19 cellular contexts compared by ENCODE assay signal in genomic region chr1:234748066-234748465, GRCh38.
DNase-seq lines count a peak whose midpoint lies in the region; ATAC-seq and TF ChIP-seq lines count a peak whose summit lies in the region.
"Had no signal": no experiment of that assay in that cellular context is flagged by ENCODE, and none has a peak within 500 bp of the region (broad histone marks: within the 10 kb centered on the region; RNA-seq: fewer than 3 reads in every experiment).

No MANE protein-coding gene starts in this region.

- DNase-seq in left ventricle myocardium superior: no peak
- no peak for DNase-seq in right cardiac atrium
- no peak for DNase-seq in endothelial cell (ENCODE audit: low spot score)
- DNase-seq in neuronal stem cell (ENCODE audit: low spot score): no peak
- DNase-seq in stimulated activated naive CD4-positive, alpha-beta T cell treated with Interleukin-2 at 50 U/mL for 16 hours (lab: John Stamatoyannopoulos, UW): no peak
- DNase-seq in NCI-H1092 (lab: John Stamatoyannopoulos, UW): no peak
- DNase-seq in activated CD4-positive, alpha-beta memory T cell treated with anti-CD3 and anti-CD28 coated beads, Interleukin-2, amount 10 ng/mL, durations not matched to agents 7 days and 5 days: no peak
- DNase-seq in DMS 273 (lab: John Stamatoyannopoulos, UW; ENCODE audit: unreplicated experiment): no peak
- DNase-seq: DMS53, GDM1, HFFc6, KG1, NCI-H1105, NCI-H146, NCI-H2029, NCI-H2227 treated with DMSO at 0.1 percent for 48 hours, NCI-H510A treated with DMSO at 0.1 percent for 48 hours, NCI-H774 had no signal

- no peak overlapping the region for H2AFZ ChIP-seq in neuronal stem cell (ENCODE audit: low read length)

- H3K27ac Mint-ChIP-seq in endothelial cell (ENCODE audit: unreplicated experiment): peak overlapping the region; percentile 9
- H3K27ac Mint-ChIP-seq in activated CD4-positive, alpha-beta memory T cell treated with anti-CD3 and anti-CD28 coated beads, Interleukin-2, amount 10 ng/mL, durations not matched to agents 7 days and 5 days: no peak overlapping the region
- H3K27ac Mint-ChIP-seq: HFFc6 had no signal

- no peak overlapping the region for H2BK120ac ChIP-seq in neuronal stem cell (ENCODE audit: low read depth, low read length)

- H3K4ac ChIP-seq in neuronal stem cell (ENCODE audit: low read length): no peak overlapping the region

- no peaks in the 10 kb centered on the region for H3K27me3 ChIP-seq in right cardiac atrium (ENCODE audit: control insufficient read depth, insufficient read depth)
- H3K27me3 ChIP-seq in neuronal stem cell (ENCODE audit: control insufficient read depth in 3 of 3, insufficient read depth in 3 of 3, low read depth in 1 of 3, low read length in 3 of 3): peaks cover 0 to under 1% (median 0%) of the 10 kb centered on the region in 3 experiments

- H3K14ac ChIP-seq in neuronal stem cell (ENCODE audit: low read length): no peak overlapping the region

- no peaks in the 10 kb centered on the region for H3K36me3 ChIP-seq in neuronal stem cell (replicated peaks in 1 of 2; ENCODE audit: control insufficient read depth in 2 of 2, insufficient read depth in 2 of 2, low read length in 2 of 2)

- H3K27me3 Mint-ChIP-seq in endothelial cell (ENCODE audit: unreplicated experiment): peaks cover 6% of the 10 kb centered on the region
- peaks cover 2% of the 10 kb centered on the region for H3K27me3 Mint-ChIP-seq in activated CD4-positive, alpha-beta memory T cell treated with anti-CD3 and anti-CD28 coated beads, Interleukin-2, amount 10 ng/mL, durations not matched to agents 7 days and 5 days

- no peak overlapping the region for H3K4me2 ChIP-seq in neuronal stem cell (ENCODE audit: insufficient read depth, low read length, poor library complexity, severe bottlenecking)

- H4K91ac ChIP-seq in neuronal stem cell (ENCODE audit: low read depth, low read length, poor library complexity): no peak overlapping the region

- intact Hi-C loops in left ventricle myocardium superior (cut with micrococcal nuclease) (no loop called here), right cardiac atrium (cut with DNase I) (no loop called here)

- peaks cover 51% of the 10 kb centered on the region for H3K4me1 Mint-ChIP-seq in endothelial cell (ENCODE audit: unreplicated experiment)
- H3K4me1 Mint-ChIP-seq in activated CD4-positive, alpha-beta memory T cell treated with anti-CD3 and anti-CD28 coated beads, Interleukin-2, amount 10 ng/mL, durations not matched to agents 7 days and 5 days: no peaks in the 10 kb centered on the region

- ATAC-seq in left ventricle myocardium superior (peak; percentile 20), right cardiac atrium (no peak)

- no peaks in the 10 kb centered on the region for H3K9me3 ChIP-seq in right cardiac atrium (ENCODE audit: control insufficient read depth, low read length)
- H3K9me3 ChIP-seq in neuronal stem cell (replicated peaks in 1 of 2; ENCODE audit: control insufficient read depth in 2 of 2, insufficient read depth in 1 of 2, low read depth in 1 of 2, low read length in 2 of 2): no peaks in the 10 kb centered on the region

- peak overlapping the region; percentile 69 for H3K18ac ChIP-seq in neuronal stem cell (ENCODE audit: low read length)

- no peak for TF ChIP-seq CTCF in endothelial cell (IDR thresholded peaks at IDR 0.05; ENCODE audit: unreplicated experiment)

- no peak overlapping the region for H3K23ac ChIP-seq in neuronal stem cell (ENCODE audit: low read depth, low read length, poor library complexity)

- no peaks in the 10 kb centered on the region for H3K79me1 ChIP-seq in neuronal stem cell (ENCODE audit: low read depth, low read length)

- no peak overlapping the region for H2BK5ac ChIP-seq in neuronal stem cell (ENCODE audit: low read length)

- no peak overlapping the region for H2BK15ac ChIP-seq in neuronal stem cell (ENCODE audit: low read length)

- H3K4me3 Mint-ChIP-seq in endothelial cell (ENCODE audit: unreplicated experiment): no peak overlapping the region
- H3K4me3 Mint-ChIP-seq in activated CD4-positive, alpha-beta memory T cell treated with anti-CD3 and anti-CD28 coated beads, Interleukin-2, amount 10 ng/mL, durations not matched to agents 7 days and 5 days: no peak overlapping the region
- H3K4me3 Mint-ChIP-seq: HFFc6 had no signal

- H3K9me3 Mint-ChIP-seq in endothelial cell (ENCODE audit: unreplicated experiment): no peaks in the 10 kb centered on the region
- no peaks in the 10 kb centered on the region for H3K9me3 Mint-ChIP-seq in activated CD4-positive, alpha-beta memory T cell treated with anti-CD3 and anti-CD28 coated beads, Interleukin-2, amount 10 ng/mL, durations not matched to agents 7 days and 5 days
- H3K9me3 Mint-ChIP-seq: HFFc6 had no signal

- no peak overlapping the region for H3K9ac ChIP-seq in neuronal stem cell (ENCODE audit: low read depth, low read length, poor library complexity)

- no peak overlapping the region for H3K4me3 ChIP-seq in right cardiac atrium (ENCODE audit: low read length)
- H3K4me3 ChIP-seq in neuronal stem cell (ENCODE audit: low read length in 2 of 2): no peak overlapping the region

- no peaks in the 10 kb centered on the region for H3K36me3 Mint-ChIP-seq in endothelial cell (ENCODE audit: low read depth, unreplicated experiment)
- no peaks in the 10 kb centered on the region for H3K36me3 Mint-ChIP-seq in activated CD4-positive, alpha-beta memory T cell treated with anti-CD3 and anti-CD28 coated beads, Interleukin-2, amount 10 ng/mL, durations not matched to agents 7 days and 5 days (ENCODE audit: low read depth)

- no peak overlapping the region for H2AK5ac ChIP-seq in neuronal stem cell (ENCODE audit: low read depth, low read length)

- H3K27ac ChIP-seq in right cardiac atrium (ENCODE audit: low read length): no peak overlapping the region
- H3K27ac ChIP-seq in neuronal stem cell (replicated peaks; ENCODE audit: low read length): no peak overlapping the region
- H3K27ac ChIP-seq: C4-2B had no signal

- H4K8ac ChIP-seq in neuronal stem cell (ENCODE audit: low read depth, low read length): no peak overlapping the region

- 92% methylated on average over 7 of the region's 7 CpGs for WGBS in right cardiac atrium
- WGBS in neuronal stem cell (ENCODE audit: extremely low coverage in 2 of 2, insufficient read length in 2 of 2, insufficient replicate concordance in 1 of 2), 2 donors: no CpG with 5 or more reads among the region's 7 CpGs

- H2BK12ac ChIP-seq in neuronal stem cell (ENCODE audit: low read length): no peak overlapping the region

- POLR2A ChIA-PET in activated CD4-positive, alpha-beta memory T cell treated with anti-CD3 and anti-CD28 coated beads, Interleukin-2, amount 10 ng/mL, durations not matched to agents 7 days and 5 days (lab: Charles Lee): no interaction called here

- H3K4me1 ChIP-seq in right cardiac atrium (ENCODE audit: control insufficient read depth, insufficient read depth, low read length) (peaks cover 11% of the 10 kb centered on the region), neuronal stem cell (ENCODE audit: control insufficient read depth in 2 of 2, insufficient read depth in 1 of 2, low read depth in 1 of 2, low read length in 2 of 2) (peaks cover 25 to 41% of the 10 kb centered on the region in 2 donors)

- CTCF ChIA-PET in activated CD4-positive, alpha-beta memory T cell treated with anti-CD3 and anti-CD28 coated beads, Interleukin-2, amount 10 ng/mL, durations not matched to agents 7 days and 5 days (lab: Charles Lee): no interaction called here
